In the genomic region with DNA sequence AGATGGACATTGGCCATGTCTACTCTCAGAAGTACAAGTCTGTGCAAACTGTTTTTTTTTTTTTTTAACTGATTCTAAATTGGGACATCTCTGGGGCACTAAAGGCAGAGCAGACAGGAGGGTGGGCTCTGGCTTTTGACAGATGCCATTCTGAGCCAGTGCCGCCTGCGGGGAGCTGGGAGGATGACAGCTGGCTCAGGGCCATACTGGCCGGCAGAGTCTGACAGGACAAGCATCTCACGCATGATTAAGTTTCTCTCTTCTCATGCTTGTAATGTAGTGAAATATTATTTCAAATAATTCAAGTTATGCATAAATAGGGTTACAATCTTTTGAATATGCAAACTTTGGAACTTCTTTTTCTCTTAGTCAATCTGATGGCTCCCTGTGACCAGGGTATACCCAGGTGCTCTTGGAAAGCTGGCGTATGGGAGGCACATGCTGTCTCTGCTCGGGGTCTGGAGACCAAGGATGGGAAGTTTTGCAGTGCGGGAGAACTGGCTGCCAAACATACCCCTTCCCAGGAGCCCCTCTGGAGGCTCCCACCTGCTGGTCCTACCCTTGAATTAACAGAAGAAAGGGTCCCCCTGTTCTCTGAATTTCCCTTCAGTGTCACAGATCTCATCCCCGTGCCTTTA, we compare ENCODE assay signal across 9 cellular contexts. TPM values are rescaled to one million over a fixed set of nuclear protein-coding genes. Genes with fewer than 3 reads are reported as not detected.
DNase-seq lines count a peak whose midpoint lies in the region; ATAC-seq and TF ChIP-seq lines count a peak whose summit lies in the region.
"Had no signal": no experiment of that assay in that cellular context is flagged by ENCODE, and none has a peak within 500 bp of the region (broad histone marks: within the 10 kb centered on the region; RNA-seq: fewer than 3 reads in every experiment).

No MANE protein-coding gene starts in this region.

- H3K27ac ChIP-seq in RWPE2 (ENCODE audit: poor library complexity, severe bottlenecking) = peak overlapping the region; percentile 100
- no peak overlapping the region for H3K27ac ChIP-seq in heart left ventricle
- H3K27ac ChIP-seq: PC-9 had no signal

- H3K36me3 Mint-ChIP-seq in natural killer cell treated with Interleukin-12 subunit alpha and Interleukin-12 subunit beta and Interleukin-15 and Interleukin-18, amount 100 ng/mL, for 72 hours = peaks cover 9% of the 10 kb centered on the region
- H3K36me3 Mint-ChIP-seq in natural killer cell = no peaks in the 10 kb centered on the region
- peaks cover 11% of the 10 kb centered on the region for H3K36me3 Mint-ChIP-seq in type B pancreatic cell

- peaks cover 33 to 40% of the 10 kb centered on the region in 2 donors for H3K4me1 Mint-ChIP-seq in natural killer cell treated with Interleukin-12 subunit alpha and Interleukin-12 subunit beta and Interleukin-15 and Interleukin-18, amount 100 ng/mL, for 72 hours (ENCODE audit: low read depth in 2 of 2)
- peaks cover 25 to 49% of the 10 kb centered on the region in 2 donors for H3K4me1 Mint-ChIP-seq in natural killer cell
- H3K4me1 Mint-ChIP-seq in type B pancreatic cell (ENCODE audit: unreplicated experiment) = peaks cover 51% of the 10 kb centered on the region

- no peak for DNase-seq in natural killer cell treated with Interleukin-12 subunit alpha and Interleukin-12 subunit beta and Interleukin-15 and Interleukin-18, amount 100 ng/mL, for 72 hours (ENCODE audit: low spot score)
- no peak for DNase-seq in natural killer cell
- no peak for DNase-seq in RWPE2 (ENCODE audit: low spot score)
- DNase-seq in heart left ventricle = peak in 4 of 5 donors; percentile 39 to 58 (median 50)
- DNase-seq in type B pancreatic cell (ENCODE audit: extremely low spot score, unreplicated experiment) = no peak
- DNase-seq: PC-9 had no signal

- H3K4me1 ChIP-seq in RWPE2 (ENCODE audit: insufficient read depth, poor library complexity, severe bottlenecking) = peaks cover 47% of the 10 kb centered on the region
- peaks cover 0 to 15% (median 8%) of the 10 kb centered on the region in 12 donors for H3K4me1 ChIP-seq in heart left ventricle

- intact Hi-C loops in natural killer cell (cut with micrococcal nuclease) (no loop called here), heart left ventricle (cut with DNase I) (loop anchor here in 1 of 10 donors (5.0 kb wide), 1 partner anchor 36 kb away; the partner anchor contains the start of gene AHNAK2)

- H3K4me3 ChIP-seq in RWPE2 (ENCODE audit: severe bottlenecking) (no peak overlapping the region), heart left ventricle (no peak overlapping the region)
- H3K4me3 ChIP-seq: PC-9 had no signal

- H3K9me3 Mint-ChIP-seq in natural killer cell treated with Interleukin-12 subunit alpha and Interleukin-12 subunit beta and Interleukin-15 and Interleukin-18, amount 100 ng/mL, for 72 hours = no peaks in the 10 kb centered on the region
- H3K9me3 Mint-ChIP-seq in natural killer cell (no peaks in the 10 kb centered on the region), type B pancreatic cell (no peaks in the 10 kb centered on the region)

- TF ChIP-seq POLR2A in heart left ventricle (IDR thresholded peaks at IDR 0.05) = no peak

- ATAC-seq in natural killer cell treated with Interleukin-12 subunit alpha and Interleukin-12 subunit beta and Interleukin-15 and Interleukin-18, amount 100 ng/mL, for 72 hours = no peak
- no peak for ATAC-seq in natural killer cell
- ATAC-seq in RWPE2 (ENCODE audit: low read depth) = no peak; the same call in 2 of the 3 replicates
- ATAC-seq in heart left ventricle = peak; percentile 65 to 84 (median 78)
- ATAC-seq in HG03135 (IDR thresholded peaks at IDR 0.05; ENCODE audit: unreplicated experiment) = no peak
- no peak for ATAC-seq in HG02884 (IDR thresholded peaks at IDR 0.05; ENCODE audit: unreplicated experiment)
- ATAC-seq in HG03025 (IDR thresholded peaks at IDR 0.05; ENCODE audit: low FRiP score, unreplicated experiment) = no peak

- H3K27me3 Mint-ChIP-seq in natural killer cell treated with Interleukin-12 subunit alpha and Interleukin-12 subunit beta and Interleukin-15 and Interleukin-18, amount 100 ng/mL, for 72 hours = no peaks in the 10 kb centered on the region
- no peaks in the 10 kb centered on the region for H3K27me3 Mint-ChIP-seq in natural killer cell (ENCODE audit: low read depth in 2 of 2)
- H3K27me3 Mint-ChIP-seq in type B pancreatic cell = no peaks in the 10 kb centered on the region

- peak overlapping the region; percentile 48 to 73 for H3K27ac Mint-ChIP-seq in natural killer cell treated with Interleukin-12 subunit alpha and Interleukin-12 subunit beta and Interleukin-15 and Interleukin-18, amount 100 ng/mL, for 72 hours
- peak overlapping the region in 1 of 2 donors; percentile 90 for H3K27ac Mint-ChIP-seq in natural killer cell
- peak overlapping the region; percentile 34 for H3K27ac Mint-ChIP-seq in type B pancreatic cell

- WGBS in heart left ventricle, 4 donors = 37 to 40% (median 39%) methylated on average over 8 of the region's 8 CpGs

- H3K27me3 ChIP-seq in RWPE2 (ENCODE audit: insufficient read depth, poor library complexity, severe bottlenecking) (no peaks in the 10 kb centered on the region), heart left ventricle (no peaks in the 10 kb centered on the region)

- H3K36me3 ChIP-seq in RWPE2 (ENCODE audit: low read depth) (peaks cover 97% of the 10 kb centered on the region), heart left ventricle (peaks cover 0 to 40% (median 22%) of the 10 kb centered on the region in 9 donors)

- no peaks in the 10 kb centered on the region for H3K9me3 ChIP-seq in RWPE2 (ENCODE audit: severe bottlenecking)
- no peaks in the 10 kb centered on the region for H3K9me3 ChIP-seq in heart left ventricle

- no peak for TF ChIP-seq CTCF in natural killer cell (IDR thresholded peaks at IDR 0.05)
- TF ChIP-seq CTCF in RWPE2 (IDR thresholded peaks at IDR 0.05; ENCODE audit: poor library complexity, severe bottlenecking) = no peak
- peak in 4 of 12 donors; percentile 10 to 34 (median 26) for TF ChIP-seq CTCF in heart left ventricle (IDR thresholded peaks at IDR 0.05)
- TF ChIP-seq CTCF in type B pancreatic cell (conservative IDR thresholded peaks at IDR 0.05) = no peak

- H3K4me3 Mint-ChIP-seq in natural killer cell treated with Interleukin-12 subunit alpha and Interleukin-12 subunit beta and Interleukin-15 and Interleukin-18, amount 100 ng/mL, for 72 hours = no peak overlapping the region
- H3K4me3 Mint-ChIP-seq in natural killer cell (no peak overlapping the region), type B pancreatic cell (no peak overlapping the region)

RNA-seq across cellular contexts. Expression of gene CDCA4, which starts 7.6 kb away (rescaled TPM):
- total RNA-seq in natural killer cell treated with Interleukin-12 subunit alpha and Interleukin-12 subunit beta and Interleukin-15 and Interleukin-18, amount 100 ng/mL, for 72 hours = 10 to 100 TPM; 39.9 to 71.5 TPM
- total RNA-seq in natural killer cell = 10 to 100 TPM; 10.3 to 20.7 (median 16.6) TPM
- total RNA-seq in heart left ventricle = 1 to 10 TPM; 1.4 to 6.0 (median 2.4) TPM
- polyA plus RNA-seq in heart left ventricle = 1 to 10 TPM; 2.3 to 3.3 TPM
- 21.2 and 29.7 TPM in 2 replicates for total RNA-seq in type B pancreatic cell (ENCODE audit: low replicate concordance)

RNA-seq across cellular contexts. Expression of gene CLBA1, which starts 27.7 kb away (rescaled TPM):
- total RNA-seq in natural killer cell treated with Interleukin-12 subunit alpha and Interleukin-12 subunit beta and Interleukin-15 and Interleukin-18, amount 100 ng/mL, for 72 hours = 1 to 10 TPM; 1.2 to 1.5 TPM
- total RNA-seq in natural killer cell (1 to 10 TPM; 1.2 to 1.8 (median 1.3) TPM), heart left ventricle (1 to 10 TPM in 7 of 9 donors, under 1 TPM in 2; 0.76 to 3.7 (median 2.6) TPM), type B pancreatic cell (ENCODE audit: low replicate concordance) (16.2 and 18.8 TPM in 2 replicates)
- 1 to 10 TPM; 1.3 to 3.7 TPM for polyA plus RNA-seq in heart left ventricle

RNA-seq across cellular contexts. Expression of gene AHNAK2, which starts 35.1 kb away (rescaled TPM):
- not detected for total RNA-seq in natural killer cell treated with Interleukin-12 subunit alpha and Interleukin-12 subunit beta and Interleukin-15 and Interleukin-18, amount 100 ng/mL, for 72 hours
- under 1 TPM in 1 of 3 donors, not detected in 2; 0.05 TPM for total RNA-seq in natural killer cell
- total RNA-seq in heart left ventricle = 10 to 100 TPM in 2 of 9 donors, 1 to 10 TPM in 7; 1.5 to 22.3 (median 3.7) TPM
- polyA plus RNA-seq in heart left ventricle = 1 to 10 TPM; 2.2 to 2.5 TPM
- total RNA-seq in type B pancreatic cell (ENCODE audit: low replicate concordance) = 1.1 and 2.0 TPM in 2 replicates

RNA-seq across cellular contexts. Expression of gene GPR132, which starts 52.0 kb away (rescaled TPM):
- total RNA-seq in natural killer cell treated with Interleukin-12 subunit alpha and Interleukin-12 subunit beta and Interleukin-15 and Interleukin-18, amount 100 ng/mL, for 72 hours = 10 to 100 TPM; 80.9 to 88.3 TPM
- 10 to 100 TPM; 18.2 to 30.3 (median 26.7) TPM for total RNA-seq in natural killer cell
- 1 to 10 TPM in 3 of 9 donors, under 1 TPM in 6; 0.27 to 5.3 (median 0.77) TPM for total RNA-seq in heart left ventricle
- polyA plus RNA-seq in heart left ventricle = under 1 TPM; 0.50 to 0.51 TPM
- total RNA-seq in type B pancreatic cell (ENCODE audit: low replicate concordance) = 0.24 and 0.33 TPM in 2 replicates
- total RNA-seq: PC-9 had no signal

Comparison
In these comparisons a context has a peak if more than half of its experiments do, and no peak if none do; other contexts are left out.
1. ATAC-seq: peak in heart left ventricle (4 of 4); none in natural killer cell treated with Interleukin-12 subunit alpha and Interleukin-12 subunit beta and Interleukin-15 and Interleukin-18, amount 100 ng/mL, for 72 hours (0 of 2), natural killer cell (0 of 3), RWPE2 (single experiment), HG03135 (single experiment), HG02884 (single experiment) and HG03025 (single experiment).
2. DNase-seq: peak in heart left ventricle (4 of 5); none in natural killer cell treated with Interleukin-12 subunit alpha and Interleukin-12 subunit beta and Interleukin-15 and Interleukin-18, amount 100 ng/mL, for 72 hours (single experiment), natural killer cell (single experiment), RWPE2 (single experiment) and type B pancreatic cell (single experiment).